In the genomic region with DNA sequence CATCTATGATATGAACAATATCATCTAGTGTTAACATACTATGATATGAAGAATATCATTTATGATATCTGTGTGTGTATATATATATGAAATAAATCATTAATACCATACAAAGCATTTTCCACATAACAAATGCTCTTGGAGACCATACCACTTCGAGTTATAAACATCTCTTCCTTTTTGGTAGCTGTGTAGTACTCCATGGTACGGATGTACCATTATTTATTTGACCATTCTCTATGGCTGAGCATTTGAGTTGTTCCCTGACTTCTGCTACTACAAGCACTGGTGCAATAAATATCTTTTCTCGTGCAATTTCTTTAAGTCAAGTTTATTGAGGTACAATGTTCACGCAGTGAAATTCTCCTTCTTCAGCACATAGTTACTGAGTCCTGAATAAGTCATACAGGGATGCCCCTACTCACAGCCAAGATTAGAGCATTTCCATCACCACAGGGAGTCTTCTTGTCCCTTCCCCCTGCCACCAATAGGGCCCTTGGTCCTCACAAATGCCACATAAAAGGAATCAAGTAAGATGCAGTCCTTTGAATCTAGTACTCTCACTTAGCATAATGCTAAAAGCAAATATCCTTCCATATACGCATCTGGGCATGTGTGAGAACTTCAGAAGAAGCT, we compare ENCODE assay signal across 24 cellular contexts.
"Had no signal": no experiment of that assay in that cellular context is flagged by ENCODE, and none has a peak within 500 bp of the region (broad histone marks: within the 10 kb centered on the region; RNA-seq: fewer than 3 reads in every experiment).

No MANE protein-coding gene starts in this region.

- H3K36me3 ChIP-seq: lower lobe of right lung, prostate gland, right atrium auricular region, tibial artery had no signal

- H3K27ac ChIP-seq: lower lobe of right lung, prostate gland, right atrium auricular region, testis, tibial artery had no signal

- DNase-seq: cortex of kidney; effector memory CD8-positive, alpha-beta T cell; erythroblast; hypothalamus; immature natural killer cell; islet precursor cell; kidney glomerular epithelial cell; left colon; left ventricle myocardium superior; lower lobe of right lung; nephron progenitor cell; nucleus accumbens; stimulated activated CD4-positive, alpha-beta T cell treated with anti-CD3 and anti-CD28 coated beads, Interleukin-12 subunit alpha, Interleukin-12 subunit beta, amount 100 ng/mL, for 4 hours; stimulated activated CD4-positive, alpha-beta T cell treated with anti-CD3 and anti-CD28 coated beads, Interleukin-1b, Interleukin-23, amount 100 ng/mL, for 48 hours; stimulated activated CD4-positive, alpha-beta T cell treated with anti-CD3 and anti-CD28 coated beads, Interleukin-4, amount 100 ng/mL, for 24 hours; stimulated activated naive CD8-positive, alpha-beta T cell treated with anti-CD3 and anti-CD28 coated beads, Interleukin-15, Interleukin-2, amounts not matched to agents 100 U/mL and 50 U/mL, for 24 hours; substantia nigra; testis; tibial artery had no signal

- H3K4me3 ChIP-seq: lower lobe of right lung, prostate gland, right atrium auricular region, smooth muscle cell, testis, tibial artery had no signal

- H3K4me1 ChIP-seq: lower lobe of right lung, prostate gland, right atrium auricular region, testis, tibial artery had no signal

- ATAC-seq: effector memory CD8-positive, alpha-beta T cell; left colon; left ventricle myocardium superior; lower lobe of right lung; sciatic nerve; stimulated activated memory B cell treated with anti-CD40 and anti-IgM and Interleukin-4, amounts not matched to agents 10 μg/mL and 1 μg/mL and 100 μg/mL, for 72 hours; stimulated activated naive CD8-positive, alpha-beta T cell treated with anti-CD3 and anti-CD28 coated beads, Interleukin-15, Interleukin-2, amounts not matched to agents 100 U/mL and 50 U/mL, for 24 hours had no signal

- H3K9me3 ChIP-seq: lower lobe of right lung, prostate gland, right atrium auricular region, testis, tibial artery had no signal
